ENCODE assay signal across 11 cellular contexts in the genomic region with DNA sequence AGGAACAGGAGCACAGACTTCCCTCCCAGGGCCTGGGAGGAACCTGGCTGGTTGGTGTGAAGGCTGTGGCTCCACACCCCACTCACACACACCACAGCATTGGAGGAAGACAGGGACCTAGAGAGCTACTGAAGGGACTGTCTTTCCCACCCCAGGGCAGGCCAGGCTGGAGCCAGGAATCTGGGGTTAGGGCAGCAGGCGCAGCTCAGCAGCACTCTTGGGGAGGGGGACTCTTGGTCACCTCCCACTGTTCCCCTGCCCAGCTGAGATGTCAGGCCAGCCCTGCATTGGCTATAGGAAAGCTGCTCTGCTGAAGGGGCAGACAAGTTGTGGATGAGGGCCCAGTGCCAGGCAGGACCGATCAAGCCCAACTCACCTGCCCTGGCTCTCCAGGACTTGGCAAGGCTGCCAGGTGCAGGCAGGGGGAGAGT.
"Had no signal": no experiment of that assay in that cellular context is flagged by ENCODE, and none has a peak within 500 bp of the region (broad histone marks: within the 10 kb centered on the region; RNA-seq: fewer than 3 reads in every experiment).

No MANE protein-coding gene starts in this region.

- H3K27ac Mint-ChIP-seq: activated naive CD4-positive, alpha-beta T cell treated with anti-CD3 and anti-CD28 coated beads, Interleukin-2, amount 50 U/mL, for 72 hours had no signal

- H3K9me3 Mint-ChIP-seq: activated naive CD4-positive, alpha-beta T cell treated with anti-CD3 and anti-CD28 coated beads, Interleukin-2, amount 50 U/mL, for 72 hours had no signal

- H3K36me3 ChIP-seq: heart left ventricle, transverse colon had no signal

- DNase-seq: activated CD4-positive, CD25-positive, alpha-beta regulatory T cell; activated effector memory CD4-positive, alpha-beta T cell treated with anti-CD3 and anti-CD28 coated beads, Interleukin-2, amount 50 U/mL, for 16 hours; amniotic stem cell; foreskin keratinocyte; heart left ventricle; small intestine; T1000; transverse colon had no signal

- H3K36me3 Mint-ChIP-seq: activated naive CD4-positive, alpha-beta T cell treated with anti-CD3 and anti-CD28 coated beads, Interleukin-2, amount 50 U/mL, for 72 hours had no signal

- H2AFZ ChIP-seq: parathyroid adenoma had no signal

- H3K9ac ChIP-seq: parathyroid adenoma had no signal

- H3K27me3 ChIP-seq: dorsolateral prefrontal cortex, foreskin keratinocyte, transverse colon had no signal

- H3K27ac ChIP-seq: foreskin keratinocyte, heart left ventricle, parathyroid adenoma, transverse colon had no signal

- H3K4me3 ChIP-seq: dorsolateral prefrontal cortex, heart left ventricle, transverse colon had no signal

- H3K9me3 ChIP-seq: heart left ventricle, transverse colon had no signal

- ATAC-seq: activated naive CD4-positive, alpha-beta T cell treated with anti-CD3 and anti-CD28 coated beads, Interleukin-2, amount 50 U/mL, for 72 hours; foreskin keratinocyte; heart left ventricle had no signal

- H3K79me2 ChIP-seq: parathyroid adenoma had no signal

- H3K4me1 ChIP-seq: foreskin keratinocyte, parathyroid adenoma had no signal
